In genomic region chr6:169428532-169428931, GRCh38 we compare ENCODE assay signal across 14 cellular contexts.
DNase-seq lines count a peak whose midpoint lies in the region; ATAC-seq and TF ChIP-seq lines count a peak whose summit lies in the region.
"Had no signal": no experiment of that assay in that cellular context is flagged by ENCODE, and none has a peak within 500 bp of the region (broad histone marks: within the 10 kb centered on the region; RNA-seq: fewer than 3 reads in every experiment).

No MANE protein-coding gene starts in this region.

- H3K4me3 Mint-ChIP-seq in nephron progenitor cell = no peak overlapping the region
- H3K4me3 Mint-ChIP-seq: activated CD8-positive, alpha-beta memory T cell treated with anti-CD3 and anti-CD28 coated beads, Interleukin-2, amount 10 ng/mL, durations not matched to agents 7 days and 5 days; IgD-negative memory B cell; immature natural killer cell had no signal

- ATAC-seq in HG03565 (IDR thresholded peaks at IDR 0.05; ENCODE audit: unreplicated experiment) = no peak
- ATAC-seq: activated CD8-positive, alpha-beta memory T cell treated with anti-CD3 and anti-CD28 coated beads, Interleukin-2, amount 10 ng/mL, durations not matched to agents 7 days and 5 days; PC-3 had no signal

- H3K36me3 Mint-ChIP-seq in nephron progenitor cell (ENCODE audit: low read depth) = peaks cover 56% of the 10 kb centered on the region
- H3K36me3 Mint-ChIP-seq: activated CD8-positive, alpha-beta memory T cell treated with anti-CD3 and anti-CD28 coated beads, Interleukin-2, amount 10 ng/mL, durations not matched to agents 7 days and 5 days had no signal

- no peak overlapping the region for H3K4me3 ChIP-seq in fibroblast of pulmonary artery (replicated peaks; ENCODE audit: low read depth, low read length)

- peak; percentile 39 for DNase-seq in activated CD8-positive, alpha-beta memory T cell treated with anti-CD3 and anti-CD28 coated beads, Interleukin-2, amount 50 U/mL, for 48 hours
- DNase-seq in activated CD8-positive, alpha-beta memory T cell treated with anti-CD3 and anti-CD28 coated beads, Interleukin-2, amount 50 U/mL, for 4 hours = no peak
- DNase-seq in fibroblast of pulmonary artery (ENCODE audit: low read depth) = peak; percentile 23
- DNase-seq in nephron progenitor cell = no peak
- no peak for DNase-seq in middle frontal gyrus (ENCODE audit: extremely low spot score, low spot score)
- DNase-seq in activated CD4-positive, alpha-beta T cell treated with anti-CD3 and anti-CD28 coated beads, Interleukin-2, amount 50 U/mL, for 4 hours = no peak
- DNase-seq in cerebellar cortex (ENCODE audit: low spot score) = no peak
- DNase-seq: activated CD8-positive, alpha-beta memory T cell treated with anti-CD3 and anti-CD28 coated beads, Interleukin-2, amount 10 ng/mL, durations not matched to agents 7 days and 5 days; DMS79; immature natural killer cell; NCI-H2029; PC-3 had no signal

- TF ChIP-seq CTCF in fibroblast of pulmonary artery (IDR thresholded peaks at IDR 0.05; ENCODE audit: low read length, missing control alignments) (no peak), nephron progenitor cell (IDR thresholded peaks at IDR 0.05) (no peak)

- H3K27me3 Mint-ChIP-seq in nephron progenitor cell (ENCODE audit: low read depth, poor library complexity) = peaks cover 4% of the 10 kb centered on the region
- H3K27me3 Mint-ChIP-seq: activated CD8-positive, alpha-beta memory T cell treated with anti-CD3 and anti-CD28 coated beads, Interleukin-2, amount 10 ng/mL, durations not matched to agents 7 days and 5 days; IgD-negative memory B cell had no signal

- H3K27ac Mint-ChIP-seq in nephron progenitor cell = peak overlapping the region; percentile 51
- H3K27ac Mint-ChIP-seq: activated CD8-positive, alpha-beta memory T cell treated with anti-CD3 and anti-CD28 coated beads, Interleukin-2, amount 10 ng/mL, durations not matched to agents 7 days and 5 days; IgD-negative memory B cell; immature natural killer cell had no signal

- peaks cover 27% of the 10 kb centered on the region for H3K4me1 Mint-ChIP-seq in nephron progenitor cell
- H3K4me1 Mint-ChIP-seq: activated CD8-positive, alpha-beta memory T cell treated with anti-CD3 and anti-CD28 coated beads, Interleukin-2, amount 10 ng/mL, durations not matched to agents 7 days and 5 days; IgD-negative memory B cell; immature natural killer cell had no signal

- peaks cover 71% of the 10 kb centered on the region for H3K9me3 Mint-ChIP-seq in nephron progenitor cell

Comparison
In these comparisons a context has a peak if more than half of its experiments do, and no peak if none do; other contexts are left out.
1. DNase-seq: peak in activated CD8-positive, alpha-beta memory T cell treated with anti-CD3 and anti-CD28 coated beads, Interleukin-2, amount 50 U/mL, for 48 hours (single experiment) and fibroblast of pulmonary artery (single experiment); none in activated CD8-positive, alpha-beta memory T cell treated with anti-CD3 and anti-CD28 coated beads, Interleukin-2, amount 50 U/mL, for 4 hours (single experiment), nephron progenitor cell (single experiment), middle frontal gyrus (single experiment), activated CD4-positive, alpha-beta T cell treated with anti-CD3 and anti-CD28 coated beads, Interleukin-2, amount 50 U/mL, for 4 hours (0 of 2) and cerebellar cortex (single experiment).